In the genomic region with DNA sequence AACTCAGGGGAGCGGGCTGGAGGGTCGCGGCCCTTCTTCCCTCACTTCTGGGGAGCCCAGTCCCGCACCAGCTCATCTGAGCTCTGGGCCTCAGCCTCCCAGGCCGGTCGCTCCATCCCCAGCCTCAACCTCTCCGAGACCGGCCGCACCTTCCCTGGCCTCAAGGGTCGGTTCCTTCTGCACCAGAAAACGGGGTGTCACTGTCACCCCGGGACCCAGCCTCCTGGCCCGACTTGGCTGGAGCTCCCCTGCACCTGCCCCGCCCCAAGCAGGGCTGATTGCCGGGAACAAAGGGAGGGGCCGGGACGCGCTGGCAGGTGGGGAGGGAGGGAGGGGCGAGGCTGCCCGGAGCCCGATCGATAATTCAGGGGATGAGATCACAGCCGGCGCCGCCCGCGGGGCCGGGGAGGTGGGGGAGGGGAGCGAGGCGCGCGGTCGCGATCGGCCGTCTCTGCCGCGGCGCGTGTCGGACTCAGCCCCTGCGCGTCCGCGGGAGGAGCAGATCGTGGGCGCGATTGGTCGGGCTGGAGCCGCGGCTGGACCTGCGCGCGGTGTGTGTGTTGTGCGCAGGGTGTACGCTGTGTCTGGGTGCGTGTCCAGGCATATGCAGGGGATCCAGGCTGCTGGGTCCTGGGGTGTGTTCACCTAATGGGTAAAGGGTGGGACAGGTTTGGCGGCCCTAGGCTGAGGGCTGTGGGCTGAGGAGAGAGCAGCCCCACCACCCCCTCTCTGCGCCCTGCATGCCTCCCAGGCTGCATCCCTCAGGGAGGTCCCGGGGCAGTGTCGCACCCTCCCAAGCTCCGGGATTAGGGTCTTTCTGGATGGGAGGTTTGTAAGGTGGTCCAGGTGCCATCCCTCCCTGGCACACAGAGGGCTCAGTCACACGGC, we compare ENCODE assay signal across 6 cellular contexts. TPM values are rescaled to one million over a fixed set of nuclear protein-coding genes. Genes with fewer than 3 reads are reported as not detected.
A peak's percentile ranks its signal among the peaks of the same experiment; 100 is the strongest.
DNase-seq lines count a peak whose midpoint lies in the region; ATAC-seq lines count a peak whose summit lies in the region.

No MANE protein-coding gene starts in this region.

- H3K9me2 ChIP-seq in GM23248 (ENCODE audit: insufficient read depth), result no peaks in the 10 kb centered on the region

- no peak for ATAC-seq in HG02571 (IDR thresholded peaks at IDR 0.05; ENCODE audit: unreplicated experiment)

- H3K9ac ChIP-seq in GM23248, result no peak overlapping the region

- DNase-seq in GM23248 (peak; percentile 12), SHP77 treated with DMSO at 0.1 percent for 48 hours (lab: John Stamatoyannopoulos, UW) (peak; percentile 40), islet precursor cell (peak; percentile 85), SIG-M5 (lab: John Stamatoyannopoulos, UW) (no peak)
- no peak for DNase-seq in activated effector memory CD4-positive, alpha-beta T cell treated with anti-CD3 and anti-CD28 coated beads, Interleukin-2, amount 50 U/mL, for 16 hours

- no peaks in the 10 kb centered on the region for H3F3A ChIP-seq in GM23248 (ENCODE audit: insufficient read depth)

- no peaks in the 10 kb centered on the region for H3K4me1 ChIP-seq in GM23248 (ENCODE audit: insufficient read depth)

- in situ Hi-C loops in GM23248 (cut with MboI), result no loop called here

- no peaks in the 10 kb centered on the region for H3K79me2 ChIP-seq in GM23248 (ENCODE audit: insufficient read depth)

- H2AFZ ChIP-seq in GM23248, result no peak overlapping the region

- WGBS in GM23248 (ENCODE audit: low coverage in 1 of 2, low lambda C conversion rate in 2 of 2, missing lambda C conversion rate in 2 of 2), 2 experiments, result 11 to 14% methylated on average over 32 to 60 of the region's 63 CpGs

- H3K36me3 ChIP-seq in GM23248 (ENCODE audit: low read depth), result no peaks in the 10 kb centered on the region

- H3K9me3 ChIP-seq in GM23248 (ENCODE audit: low read depth), result no peaks in the 10 kb centered on the region

- no peak overlapping the region for H3K27ac ChIP-seq in GM23248

- no peak overlapping the region for H3K4me2 ChIP-seq in GM23248 (ENCODE audit: unreplicated experiment)

- peaks cover 19% of the 10 kb centered on the region for H3K27me3 ChIP-seq in GM23248 (replicated peaks; ENCODE audit: insufficient read depth)

- H3K4me3 ChIP-seq in GM23248, result no peak overlapping the region

- H4K20me1 ChIP-seq in GM23248 (ENCODE audit: insufficient read depth), result no peaks in the 10 kb centered on the region

RNA-seq across cellular contexts. Expression of gene SHC2, which starts 1.1 kb away (rescaled TPM):
- total RNA-seq in GM23248 (2014; rRNA removed; shearing (Covaris generic)), result not detected in 2 replicates
- polyA plus RNA-seq in GM23248 (2016; fragmentation: Nextera tagmentation; extraction: Ambion mirVana), result not detected in 2 replicates

RNA-seq across cellular contexts. Expression of gene MADCAM1, which starts 34.4 kb away (rescaled TPM):
- 0.54 TPM in 1 of 2 replicates, not detected in the other for total RNA-seq in GM23248 (2014; rRNA removed; shearing (Covaris generic))
- polyA plus RNA-seq in GM23248 (2016; fragmentation: Nextera tagmentation; extraction: Ambion mirVana), result 0.11 and 0.38 TPM in 2 replicates

RNA-seq across cellular contexts. Expression of gene TPGS1, which starts 45.4 kb away (rescaled TPM):
- total RNA-seq in GM23248 (2014; rRNA removed; shearing (Covaris generic)), result 60.5 and 72.2 TPM in 2 replicates
- polyA plus RNA-seq in GM23248 (2016; fragmentation: Nextera tagmentation; extraction: Ambion mirVana), result 18.9 and 22.0 TPM in 2 replicates

RNA-seq across cellular contexts. Expression of gene C2CD4C, which starts 53.0 kb away (rescaled TPM):
- 0.32 TPM in 1 of 2 replicates, not detected in the other for total RNA-seq in GM23248 (2014; rRNA removed; shearing (Covaris generic))
- polyA plus RNA-seq in GM23248 (2016; fragmentation: Nextera tagmentation; extraction: Ambion mirVana), result 0.05 TPM in 1 of 2 replicates, not detected in the other

Comparison
In these comparisons a context has a peak if more than half of its experiments do, and no peak if none do; other contexts are left out.
1. DNase-seq: peak in GM23248 (single experiment), SHP77 treated with DMSO at 0.1 percent for 48 hours (single experiment) and islet precursor cell (single experiment); none in SIG-M5 (single experiment) and activated effector memory CD4-positive, alpha-beta T cell treated with anti-CD3 and anti-CD28 coated beads, Interleukin-2, amount 50 U/mL, for 16 hours (single experiment).